In the genomic region with DNA sequence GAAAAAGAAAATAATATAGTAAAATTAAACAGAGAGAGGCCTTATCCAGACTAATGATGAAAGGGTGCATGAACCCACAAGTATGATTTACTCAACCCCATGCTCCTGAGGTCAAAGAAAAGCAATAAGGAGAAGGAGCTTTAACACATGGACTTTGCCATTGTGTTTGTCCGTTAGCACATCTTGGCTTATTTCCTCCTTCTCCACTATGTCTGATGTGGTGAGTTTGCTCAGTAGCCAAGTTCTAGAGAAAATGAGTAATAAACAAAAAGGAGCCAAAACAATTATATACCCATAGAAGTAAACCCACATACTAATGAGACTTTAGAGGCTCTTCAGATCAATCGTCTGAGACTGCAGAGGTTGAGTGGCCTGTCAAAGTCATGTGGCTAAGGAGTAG, we compare ENCODE assay signal across 17 cellular contexts. TPM values are rescaled to one million over a fixed set of nuclear protein-coding genes. Genes with fewer than 3 reads are reported as not detected.
DNase-seq lines count a peak whose midpoint lies in the region; ATAC-seq and TF ChIP-seq lines count a peak whose summit lies in the region.
"Had no signal": no experiment of that assay in that cellular context is flagged by ENCODE, and none has a peak within 500 bp of the region (broad histone marks: within the 10 kb centered on the region; RNA-seq: fewer than 3 reads in every experiment).

No MANE protein-coding gene starts in this region.

- H3K27me3 ChIP-seq in ascending aorta (no peaks in the 10 kb centered on the region), muscle layer of duodenum (ENCODE audit: low read depth, low read length) (no peaks in the 10 kb centered on the region), upper lobe of right lung (no peaks in the 10 kb centered on the region)
- H3K27me3 ChIP-seq: BLaER1, pancreas, SJSA1 had no signal

- H3K4me1 ChIP-seq in ascending aorta: peaks cover 4 to 43% of the 10 kb centered on the region in 2 donors
- H3K4me1 ChIP-seq in muscle layer of duodenum (ENCODE audit: control insufficient read depth in 1 of 2, insufficient read depth in 2 of 2, low read length in 2 of 2): peaks cover 4 to 5% of the 10 kb centered on the region in 2 donors
- no peaks in the 10 kb centered on the region for H3K4me1 ChIP-seq in upper lobe of right lung

- H3K27ac ChIP-seq in ascending aorta (peak overlapping the region; percentile 60 to 64), muscle layer of duodenum (ENCODE audit: low read length) (peak overlapping the region; percentile 35), upper lobe of right lung (peak overlapping the region; percentile 12)
- H3K27ac ChIP-seq: BLaER1, SJSA1 had no signal

- H3K9me3 ChIP-seq in ascending aorta: no peaks in the 10 kb centered on the region
- H3K9me3 ChIP-seq in muscle layer of duodenum (ENCODE audit: control insufficient read depth in 1 of 2, low read length in 2 of 2): no peaks in the 10 kb centered on the region
- no peaks in the 10 kb centered on the region for H3K9me3 ChIP-seq in upper lobe of right lung
- H3K9me3 ChIP-seq: SJSA1 had no signal

- no peak for TF ChIP-seq CTCF in ascending aorta (IDR thresholded peaks at IDR 0.05)
- TF ChIP-seq CTCF in fibroblast of pulmonary artery (IDR thresholded peaks at IDR 0.05; ENCODE audit: low read length, missing control alignments): no peak
- no peak for TF ChIP-seq CTCF in upper lobe of right lung (IDR thresholded peaks at IDR 0.05)

- intact Hi-C loops in ascending aorta (cut with DNase I): no loop called here
- intact Hi-C loops in upper lobe of right lung (cut with DNase I): loop anchor here (10.0 kb wide), 1 partner anchor 97 kb away; no protein-coding TSS in a partner anchor

- H3K4me3 ChIP-seq in ascending aorta: peak overlapping the region; percentile 2 to 34
- peak overlapping the region; percentile 2 for H3K4me3 ChIP-seq in fibroblast of pulmonary artery (replicated peaks; ENCODE audit: low read depth, low read length)
- H3K4me3 ChIP-seq in muscle layer of duodenum (ENCODE audit: low read depth in 1 of 2, low read length in 2 of 2): peak overlapping the region; percentile 2 to 16
- H3K4me3 ChIP-seq in upper lobe of right lung: no peak overlapping the region
- H3K4me3 ChIP-seq: BLaER1, pancreas, SJSA1 had no signal

- H3K36me3 ChIP-seq in ascending aorta (no peaks in the 10 kb centered on the region), muscle layer of duodenum (ENCODE audit: control insufficient read depth in 1 of 2, insufficient read depth in 2 of 2, low read length in 2 of 2) (no peaks in the 10 kb centered on the region), upper lobe of right lung (no peaks in the 10 kb centered on the region)
- H3K36me3 ChIP-seq: BLaER1, pancreas, SJSA1 had no signal

- no peak for DNase-seq in ascending aorta (ENCODE audit: low spot score in 2 of 2)
- DNase-seq in fibroblast of pulmonary artery (ENCODE audit: low read depth): peak; percentile 55
- no peak for DNase-seq in upper lobe of right lung
- DNase-seq: activated CD4-positive, alpha-beta T cell treated with anti-CD3 and anti-CD28 coated beads for 36 hours; activated naive CD4-positive, alpha-beta T cell treated with anti-CD3 and anti-CD28 coated beads for 36 hours; DMS 273 treated with DMSO at 0.1 percent for 48 hours; islet precursor cell; NCI-H446; pancreas; stimulated activated CD4-positive, alpha-beta T cell treated with anti-CD3 and anti-CD28 coated beads, Interleukin-12 subunit alpha, Interleukin-12 subunit beta, amount 100 ng/mL, for 4 hours; stimulated activated naive CD4-positive, alpha-beta T cell had no signal

- ATAC-seq in upper lobe of right lung: no peak
- no peak for ATAC-seq in activated CD4-positive, CD25-positive, alpha-beta regulatory T cell treated with anti-CD3 and anti-CD28 coated beads, Interleukin-2, amount 50 U/mL, for 24 hours
- ATAC-seq in GM18870 (IDR thresholded peaks at IDR 0.05; ENCODE audit: unreplicated experiment): no peak
- no peak for ATAC-seq in HG03175 (IDR thresholded peaks at IDR 0.05; ENCODE audit: unreplicated experiment)
- ATAC-seq: activated CD4-positive, alpha-beta T cell treated with anti-CD3 and anti-CD28 coated beads for 36 hours had no signal

RNA-seq across cellular contexts. Expression of a gene that starts 26.1 kb away (rescaled TPM):
- total RNA-seq in ascending aorta: 93.0 TPM
- total RNA-seq in upper lobe of right lung: 57.4 TPM

RNA-seq across cellular contexts. Expression of a gene that starts 58.3 kb away (rescaled TPM):
- total RNA-seq in ascending aorta: 212 TPM
- 45.2 TPM for total RNA-seq in upper lobe of right lung

Comparison
In these comparisons a context has a peak if more than half of its experiments do, and no peak if none do; other contexts are left out.
1. H3K27ac ChIP-seq: peak in every context shown above with its lines; median percentile 62 in ascending aorta; 35 in muscle layer of duodenum; 12 in upper lobe of right lung.